Comparison of ENCODE assay signal across 29 cellular contexts in the genomic region with DNA sequence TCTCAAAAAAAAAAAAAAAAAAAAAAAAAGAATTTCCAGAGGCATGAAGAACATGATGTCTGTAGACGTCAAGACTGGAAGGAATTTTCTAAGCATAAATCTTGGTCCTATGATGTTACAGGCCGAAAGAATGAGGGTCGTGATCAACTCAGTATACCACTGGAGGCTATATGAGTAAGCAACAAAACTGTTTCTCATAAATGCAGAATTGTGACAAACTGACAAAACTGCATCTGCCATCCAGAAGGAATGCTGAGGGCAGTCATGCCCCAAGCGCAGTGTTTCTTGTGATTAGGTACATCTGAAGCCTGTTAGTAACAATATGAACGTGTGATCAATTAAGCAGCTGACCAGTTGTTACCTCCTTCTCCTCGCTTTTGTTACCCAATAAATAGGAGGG. TPM values are rescaled to one million over a fixed set of nuclear protein-coding genes. Genes with fewer than 3 reads are reported as not detected.
"Had no signal": no experiment of that assay in that cellular context is flagged by ENCODE, and none has a peak within 500 bp of the region (broad histone marks: within the 10 kb centered on the region; RNA-seq: fewer than 3 reads in every experiment).

No MANE protein-coding gene starts in this region.

- H3K4me3 ChIP-seq: ascending aorta, coronary artery, dorsolateral prefrontal cortex, esophagus muscularis mucosa, gastroesophageal sphincter, heart right ventricle had no signal

- H3K9me3 ChIP-seq: ascending aorta, esophagus muscularis mucosa, gastroesophageal sphincter had no signal

- DNase-seq: activated CD4-positive, alpha-beta memory T cell treated with anti-CD3 and anti-CD28 coated beads for 36 hours; activated CD4-positive, alpha-beta T cell treated with anti-CD3 and anti-CD28 coated beads for 36 hours; activated CD4-positive, alpha-beta T cell treated with anti-CD3 and anti-CD28 coated beads, Interleukin-2, amount 10 ng/mL, durations not matched to agents 24 days and 14 days; activated CD4-positive, CD25-positive, alpha-beta regulatory T cell; activated CD4-positive, CD25-positive, alpha-beta regulatory T cell treated with anti-CD3 and anti-CD28 coated beads, Interleukin-2, amount 50 U/mL, for 72 hours; activated CD8-positive, alpha-beta memory T cell treated with anti-CD3 and anti-CD28 coated beads, Interleukin-2, amount 10 ng/mL, durations not matched to agents 7 days and 5 days; activated CD8-positive, alpha-beta memory T cell treated with anti-CD3 and anti-CD28 coated beads, Interleukin-2, amount 50 U/mL, for 4 hours; activated CD8-positive, alpha-beta T cell treated with anti-CD3 and anti-CD28 coated beads, Interleukin-2, amount 10 ng/mL, durations not matched to agents 7 days and 5 days; activated effector memory CD4-positive, alpha-beta T cell treated with anti-CD3 and anti-CD28 coated beads, Interleukin-2, amount 50 U/mL, for 16 hours; activated naive CD4-positive, alpha-beta T cell; activated naive CD4-positive, alpha-beta T cell treated with anti-CD3 and anti-CD28 coated beads, Interleukin-2, amount 10 ng/mL, durations not matched to agents 7 days and 5 days; activated naive CD8-positive, alpha-beta T cell treated with anti-CD3 and anti-CD28 coated beads, Interleukin-2, amount 10 ng/mL, durations not matched to agents 7 days and 5 days; activated T-cell treated with anti-CD3 and anti-CD28 coated beads, Interleukin-2, amount 50 U/mL, for 1 hour; activated T-cell treated with anti-CD3 and anti-CD28 coated beads, Interleukin-2, amount 50 U/mL, for 48 hours; brain microvascular endothelial cell; dorsolateral prefrontal cortex; effector memory CD4-positive, alpha-beta T cell; endodermal cell; foreskin melanocyte; heart right ventricle; T-helper 1 cell; T-helper 17 cell; T1000 had no signal

- H3K4me1 ChIP-seq: esophagus muscularis mucosa, gastroesophageal sphincter had no signal

- H3K36me3 ChIP-seq: ascending aorta, brain microvascular endothelial cell, esophagus muscularis mucosa, gastroesophageal sphincter, heart right ventricle had no signal

- ATAC-seq: activated CD4-positive, alpha-beta T cell treated with anti-CD3 and anti-CD28 coated beads for 36 hours; activated CD8-positive, alpha-beta memory T cell treated with anti-CD3 and anti-CD28 coated beads, Interleukin-2, amount 10 ng/mL, durations not matched to agents 7 days and 5 days; activated CD8-positive, alpha-beta T cell treated with anti-CD3 and anti-CD28 coated beads, Interleukin-2, amount 10 ng/mL, durations not matched to agents 7 days and 5 days; activated naive CD4-positive, alpha-beta T cell treated with anti-CD3 and anti-CD28 coated beads, Interleukin-2, amount 50 U/mL, for 72 hours; gastroesophageal sphincter; heart right ventricle; T-helper 17 cell had no signal

- H3K27ac ChIP-seq: brain microvascular endothelial cell, coronary artery, dorsolateral prefrontal cortex, esophagus muscularis mucosa, gastroesophageal sphincter, heart right ventricle had no signal

- H3K27me3 ChIP-seq: ascending aorta, brain microvascular endothelial cell, esophagus muscularis mucosa, gastroesophageal sphincter, heart right ventricle had no signal

RNA-seq across cellular contexts. Expression of a gene that starts 43.5 kb away (rescaled TPM):
- total RNA-seq: activated CD4-positive, alpha-beta T cell treated with anti-CD3 and anti-CD28 coated beads, Interleukin-2, amount 10 ng/mL, durations not matched to agents 24 days and 14 days; activated T-helper 1 cell treated with anti-CD3 and anti-CD28 coated beads, Interleukin-12 subunit alpha, Interleukin-12 subunit beta, Interleukin-2, Interleukin-4 antibody, amounts not matched to agents 30 ng/mL and 10 ng/mL and 1 ng/mL, durations not matched to agents 14 hours and 24 hours and 36 hours had no signal
